In the genomic region with DNA sequence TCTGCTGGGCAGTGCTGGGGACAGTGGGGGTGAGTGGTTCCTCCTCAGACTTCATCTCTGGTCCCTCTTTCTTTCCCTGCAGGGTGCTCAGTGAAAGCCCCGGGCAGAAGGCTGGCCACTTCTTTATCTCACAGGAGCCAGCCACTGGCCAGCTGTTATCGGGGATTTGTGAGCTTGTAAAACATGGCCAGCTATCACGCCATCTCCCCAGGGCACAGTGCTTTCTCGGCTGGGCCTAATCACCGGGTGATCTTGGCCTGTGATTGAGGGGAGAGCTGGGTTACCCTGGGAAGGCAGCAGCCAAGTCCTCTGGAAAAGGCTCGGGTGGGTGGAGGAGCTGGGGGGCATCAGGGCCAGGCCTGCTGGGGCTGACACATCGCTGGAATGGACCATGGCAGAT, we compare ENCODE assay signal across 20 cellular contexts.
DNase-seq lines count a peak whose midpoint lies in the region; ATAC-seq, FAIRE-seq and TF ChIP-seq lines count a peak whose summit lies in the region.
"Had no signal": no experiment of that assay in that cellular context is flagged by ENCODE, and none has a peak within 500 bp of the region (broad histone marks: within the 10 kb centered on the region; RNA-seq: fewer than 3 reads in every experiment).

No MANE protein-coding gene starts in this region.

- H3K4ac ChIP-seq in H1 (replicated peaks; ENCODE audit: insufficient read length, low read depth, low read length): no peak overlapping the region

- H3K23me2 ChIP-seq in H1 (ENCODE audit: low read depth, low read length): no peaks in the 10 kb centered on the region

- no peak for FAIRE-seq in H1 (lab: Jason Lieb, UNC)
- FAIRE-seq: GM12892, GM18507 had no signal

- H2BK20ac ChIP-seq in H1 (ENCODE audit: low read length): no peak overlapping the region

- no peak overlapping the region for H4K91ac ChIP-seq in H1 (replicated peaks; ENCODE audit: insufficient read length, low read length)

- H2BK120ac ChIP-seq in H1 (replicated peaks; ENCODE audit: low read depth, low read length): no peak overlapping the region

- H3K9ac ChIP-seq in SK-N-SH (no peak overlapping the region), H1 (replicated peaks in 1 of 4; ENCODE audit: extremely low read depth in 1 of 4, low read depth in 3 of 4, low read length in 3 of 4) (no peak overlapping the region)

- H3K27me3 ChIP-seq in SK-N-SH (ENCODE audit: insufficient read depth) (no peaks in the 10 kb centered on the region), H1 (replicated peaks in 1 of 4; ENCODE audit: control insufficient read depth in 3 of 4, extremely low read depth in 1 of 4, insufficient read depth in 3 of 4, low read length in 3 of 4) (no peaks in the 10 kb centered on the region), Caco-2 (replicated peaks; ENCODE audit: control insufficient read depth, insufficient read depth, low read length) (no peaks in the 10 kb centered on the region; the same call in 1 of the 2 replicates)

- WGBS in SK-N-SH (ENCODE audit: low lambda C conversion rate): 0% methylated on average over 6 of the region's 7 CpGs
- 89% methylated on average over 5 of the region's 7 CpGs; no CpG with 5 or more reads in 1 of the 2 experiments for WGBS in H1 (ENCODE audit: extremely low coverage in 1 of 2, insufficient coverage in 1 of 2, insufficient read length in 1 of 2, insufficient replicate concordance in 2 of 2, low coverage in 1 of 2, low lambda C conversion rate in 2 of 2, missing lambda C conversion rate in 1 of 2), 2 experiments

- H3K4me2 ChIP-seq in SK-N-SH (no peak overlapping the region), H1 (ENCODE audit: insufficient read depth in 1 of 2, low read depth in 2 of 2, low read length in 2 of 2) (no peak overlapping the region)

- no peaks in the 10 kb centered on the region for H3K36me3 Mint-ChIP-seq in Caco-2 (ENCODE audit: insufficient read depth, unreplicated experiment)

- CTCF ChIA-PET in SK-N-SH (lab: Yijun Ruan, JAX) (interaction anchor here (1.0 to 2.7 kb wide), 7 partner anchors 12 to 268 kb away, joined by 3 to 9 read pairs (median 5); a partner anchor contains a TSS), H1 (lab: Charles Lee; ENCODE audit: partially characterized antibody) (interaction anchor here (0.8 to 2.7 kb wide), 6 partner anchors 9 to 267 kb away, joined by 3 to 14 read pairs (median 4); no protein-coding TSS in a partner anchor), Caco-2 (lab: Charles Lee) (no interaction called here)

- TF ChIP-seq CTCF in LNCaP clone FGC (IDR thresholded peaks at IDR 0.05; ENCODE audit: control insufficient read depth, extremely low read depth, insufficient read depth): no peak
- TF ChIP-seq CTCF in SK-N-SH (IDR thresholded peaks at IDR 0.05): no peak
- no peak for TF ChIP-seq CTCF in H1 (IDR thresholded peaks at IDR 0.05; ENCODE audit: control extremely low read depth in 1 of 3, insufficient read depth in 1 of 3, low read depth in 1 of 3, low read length in 3 of 3)
- TF ChIP-seq CTCF in Caco-2 (IDR thresholded peaks at IDR 0.05; ENCODE audit: insufficient read depth in 1 of 2, low read depth in 1 of 2, low read length in 1 of 2, severe bottlenecking in 1 of 2, unreplicated experiment in 1 of 2): no peak

- intact Hi-C loops in Caco-2 (cut with micrococcal nuclease; ENCODE audit: unreplicated experiment): no loop called here

- no peak for ATAC-seq in HG02840 (IDR thresholded peaks at IDR 0.05; ENCODE audit: low FRiP score, unreplicated experiment)

- H3K9me2 ChIP-seq in SK-N-SH: no peaks in the 10 kb centered on the region

- peak overlapping the region; percentile 41; the same call in 1 of the 2 replicates for H4K8ac ChIP-seq in H1 (ENCODE audit: extremely low read depth, insufficient read depth, low read length)

- POLR2A ChIA-PET in SK-N-SH (lab: Yijun Ruan, JAX): interaction anchor here (0.7 to 1.0 kb wide), 2 partner anchors 52 to 56 kb away, joined by 5 read pairs; no protein-coding TSS in a partner anchor
- POLR2A ChIA-PET in H1 (lab: Charles Lee; ENCODE audit: partially characterized antibody): no interaction called here
- POLR2A ChIA-PET in Caco-2 (lab: Charles Lee): no interaction called here

- no peak overlapping the region for H2BK5ac ChIP-seq in H1 (ENCODE audit: low read depth, low read length)

- H3K9me3 ChIP-seq in SK-N-SH (no peaks in the 10 kb centered on the region), H1 (ENCODE audit: insufficient read depth in 2 of 2, low read depth in 1 of 2, low read length in 1 of 2) (0 out of 4 replicates have a peak, but pooled peaks cover 0 to 3% of the 10 kb centered on the region in 2 experiments), Caco-2 (no peaks in the 10 kb centered on the region)

- TF ChIP-seq POLR2A in H1 (IDR thresholded peaks at IDR 0.05; ENCODE audit: control extremely low read depth in 1 of 2, low read depth in 2 of 2, low read length in 2 of 2): no peak

- H3K14ac ChIP-seq in H1 (ENCODE audit: insufficient read length): no peak overlapping the region

- H2BK15ac ChIP-seq in H1 (ENCODE audit: low read length): no peak overlapping the region

- H3K27ac Mint-ChIP-seq in Caco-2 (ENCODE audit: unreplicated experiment): no peak overlapping the region

- no peak overlapping the region for H3K23ac ChIP-seq in H1 (ENCODE audit: insufficient read length)

- peaks cover 0 to 36% of the 10 kb centered on the region in 2 experiments; a peak in 1 of 4 replicates for H3K4me1 ChIP-seq in SK-N-SH (ENCODE audit: control insufficient read depth in 1 of 2, insufficient read depth in 2 of 2, low read depth in 1 of 2, low read length in 1 of 2)
- peaks cover 0 to 12% (median 3%) of the 10 kb centered on the region in 4 experiments; a peak in 5 of 7 replicates for H3K4me1 ChIP-seq in H1 (replicated peaks in 1 of 4; ENCODE audit: control insufficient read depth in 3 of 4, insufficient read depth in 4 of 4, low read length in 3 of 4)
- no peaks in the 10 kb centered on the region for H3K4me1 ChIP-seq in Caco-2

- no peak overlapping the region for H2BK12ac ChIP-seq in H1 (ENCODE audit: low read depth, low read length)

- H3K79me2 ChIP-seq in SK-N-SH (ENCODE audit: insufficient read depth) (no peaks in the 10 kb centered on the region), H1 (ENCODE audit: control insufficient read depth in 1 of 2, insufficient read depth in 2 of 2, low read length in 2 of 2) (no peaks in the 10 kb centered on the region)

- peaks cover 18% of the 10 kb centered on the region for H3K27me3 Mint-ChIP-seq in Caco-2 (ENCODE audit: insufficient read depth, unreplicated experiment)

- TF ChIP-seq EP300 in SK-N-SH (IDR thresholded peaks at IDR 0.05; ENCODE audit: borderline replicate concordance in 1 of 2, low read depth in 1 of 2, low read length in 1 of 2) (peak in 1 of 2 experiments; percentile 91; a peak in 2 of 4 replicates), H1 (IDR thresholded peaks at IDR 0.05; ENCODE audit: borderline replicate concordance in 1 of 2, low read depth in 2 of 2, low read length in 2 of 2) (no peak)

- H3K79me1 ChIP-seq in H1 (ENCODE audit: low read depth, low read length): peaks cover 3% of the 10 kb centered on the region; the same call in 1 of the 2 replicates

- no peaks in the 10 kb centered on the region for H3F3A ChIP-seq in SK-N-SH (replicated peaks; ENCODE audit: insufficient read depth)

- no peak overlapping the region for H3K4me3 ChIP-seq in LNCaP clone FGC (ENCODE audit: low read depth, low read length)
- H3K4me3 ChIP-seq in SK-N-SH (ENCODE audit: low read depth in 2 of 2, low read length in 1 of 2): no peak overlapping the region
- H3K4me3 ChIP-seq in H1 (ENCODE audit: extremely low read depth in 1 of 4, insufficient read depth in 2 of 4, low read depth in 3 of 4, low read length in 4 of 4): no peak overlapping the region
- H3K4me3 ChIP-seq in Caco-2 (ENCODE audit: low read depth, low read length): no peak overlapping the region

- no peak overlapping the region for H3K18ac ChIP-seq in H1 (ENCODE audit: extremely low read depth, low read length)

- DNase-seq in LNCaP clone FGC (ENCODE audit: low read depth) (peak; percentile 18), SK-N-SH (peak; percentile 80), H1 (ENCODE audit: low read depth in 1 of 2, low spot score in 2 of 2) (no peak), Caco-2 (no peak), OCI-M2 (lab: John Stamatoyannopoulos, UW; ENCODE audit: unreplicated experiment) (no peak), NCI-H187 (lab: John Stamatoyannopoulos, UW) (no peak)
- DNase-seq: AML-193; DMS53; EL; H9; NCI-H1417 treated with DMSO at 0.1 percent for 48 hours; NCI-H1930; NCI-H226; NCI-H526; NK-92 treated with Interleukin-12 subunit alpha and Interleukin-12 subunit beta, amount 100 ng/mL, for 24 hours; SHP77 treated with DMSO at 0.1 percent for 48 hours had no signal

- BruUV-seq in Caco-2 (replicated peaks; lab: Mats Ljungman, UMichigan): no TSS peak

- no peak overlapping the region for H3K56ac ChIP-seq in H1 (replicated peaks; ENCODE audit: insufficient read length, low read depth, low read length)

- no peaks in the 10 kb centered on the region for H3K9me3 Mint-ChIP-seq in Caco-2 (ENCODE audit: unreplicated experiment)
- H3K9me3 Mint-ChIP-seq: H9 had no signal

- H2AFZ ChIP-seq in SK-N-SH (ENCODE audit: low read depth): no peak overlapping the region
- H2AFZ ChIP-seq in H1 (ENCODE audit: low read length): no peak overlapping the region

- TF ChIP-seq RAD21 in SK-N-SH (IDR thresholded peaks at IDR 0.05; ENCODE audit: low read length) (peak; percentile 23; the same call in 1 of the 2 replicates), H1 (IDR thresholded peaks at IDR 0.05 in 1 of 2, conservative IDR thresholded peaks at IDR 0.05 in 1 of 2; ENCODE audit: low read depth in 2 of 2, low read length in 2 of 2) (no peak)

- no peak overlapping the region for H3K4me3 Mint-ChIP-seq in Caco-2 (ENCODE audit: unreplicated experiment)
- H3K4me3 Mint-ChIP-seq: H9 had no signal

- no peak overlapping the region for H4K5ac ChIP-seq in H1 (ENCODE audit: insufficient read length, low read depth, low read length)

- H3K27ac ChIP-seq in SK-N-SH (ENCODE audit: low read depth in 2 of 2, low read length in 1 of 2): peak overlapping the region in 1 of 2 experiments; percentile 89; a peak in 2 of 4 replicates
- H3K27ac ChIP-seq in H1 (ENCODE audit: low read depth, low read length): no peak overlapping the region
- H3K27ac ChIP-seq: HL-60 had no signal

- 0 out of 2 replicates have a peak overlapping the region, but pooled peaks have one; percentile 45 for H2AK5ac ChIP-seq in H1 (ENCODE audit: low read depth, low read length)

- no peaks in the 10 kb centered on the region for H3K4me1 Mint-ChIP-seq in Caco-2 (ENCODE audit: low read depth, unreplicated experiment)

- H3K36me3 ChIP-seq in SK-N-SH (replicated peaks in 1 of 2; ENCODE audit: control insufficient read depth in 1 of 2, insufficient read depth in 2 of 2, low read length in 1 of 2): no peaks in the 10 kb centered on the region
- no peaks in the 10 kb centered on the region for H3K36me3 ChIP-seq in H1 (ENCODE audit: control insufficient read depth in 2 of 4, insufficient read depth in 4 of 4, low read length in 3 of 4)
- H3K36me3 ChIP-seq in Caco-2 (ENCODE audit: control insufficient read depth, insufficient read depth, low read length): no peaks in the 10 kb centered on the region

- H4K20me1 ChIP-seq in SK-N-SH (ENCODE audit: insufficient read depth) (no peaks in the 10 kb centered on the region), H1 (replicated peaks in 1 of 2; ENCODE audit: control insufficient read depth in 1 of 2, insufficient read depth in 2 of 2, low read length in 2 of 2) (no peaks in the 10 kb centered on the region)

TF ChIP-seq in H1, 55 proteins besides CTCF, POLR2A, EP300 and RAD21 (continues in another document):
- TF ChIP-seq SIN3A (conservative IDR thresholded peaks at IDR 0.05 in 1 of 2, IDR thresholded peaks at IDR 0.05 in 1 of 2; ENCODE audit: low read depth in 1 of 2, low read length in 2 of 2): no peak

Comparison
In these comparisons a context has a peak if more than half of its experiments do, and no peak if none do; other contexts are left out.
1. DNase-seq: peak in LNCaP clone FGC (single experiment) and SK-N-SH (single experiment); none in H1 (0 of 2), Caco-2 (0 of 2), OCI-M2 (single experiment) and NCI-H187 (0 of 2).